11 cellular contexts compared by ENCODE assay signal in genomic region chr2:226904592-226904991, GRCh38.
DNase-seq lines count a peak whose midpoint lies in the region; ATAC-seq and TF ChIP-seq lines count a peak whose summit lies in the region.
"Had no signal": no experiment of that assay in that cellular context is flagged by ENCODE, and none has a peak within 500 bp of the region (broad histone marks: within the 10 kb centered on the region; RNA-seq: fewer than 3 reads in every experiment).

No MANE protein-coding gene starts in this region.

- H3K4me3 Mint-ChIP-seq in activated naive CD4-positive, alpha-beta T cell treated with anti-CD3 and anti-CD28 coated beads, Interleukin-2, amount 10 ng/mL, durations not matched to agents 7 days and 5 days = no peak overlapping the region
- H3K4me3 Mint-ChIP-seq in stimulated activated naive CD8-positive, alpha-beta T cell treated with anti-CD3 and anti-CD28 coated beads, Interleukin-15, amount 100 ng/mL, for 72 hours = no peak overlapping the region

- CTCF ChIA-PET in activated naive CD4-positive, alpha-beta T cell treated with anti-CD3 and anti-CD28 coated beads, Interleukin-2, amount 10 ng/mL, durations not matched to agents 7 days and 5 days (lab: Charles Lee) = no interaction called here
- CTCF ChIA-PET in RWPE1 (lab: Yijun Ruan, JAX) = no interaction called here

- no peak overlapping the region for H3K27ac ChIP-seq in RWPE1
- H3K27ac ChIP-seq: SJSA1 had no signal

- peak; percentile 50 for ATAC-seq in HG02571 (IDR thresholded peaks at IDR 0.05; ENCODE audit: unreplicated experiment)
- peak; percentile 36 for ATAC-seq in HG03457 (IDR thresholded peaks at IDR 0.05; ENCODE audit: unreplicated experiment)
- peak; percentile 90 for ATAC-seq in stimulated activated naive CD8-positive, alpha-beta T cell treated with anti-CD3 and anti-CD28 coated beads, Interleukin-15, amount 100 ng/mL, for 72 hours

- peak overlapping the region; percentile 39 for H3K27ac Mint-ChIP-seq in activated naive CD4-positive, alpha-beta T cell treated with anti-CD3 and anti-CD28 coated beads, Interleukin-2, amount 10 ng/mL, durations not matched to agents 7 days and 5 days
- H3K27ac Mint-ChIP-seq in stimulated activated naive CD8-positive, alpha-beta T cell treated with anti-CD3 and anti-CD28 coated beads, Interleukin-15, amount 100 ng/mL, for 72 hours = no peak overlapping the region

- no peak for TF ChIP-seq CTCF in RWPE1 (conservative IDR thresholded peaks at IDR 0.05; ENCODE audit: low read depth)

- DNase-seq in activated naive CD4-positive, alpha-beta T cell treated with anti-CD3 and anti-CD28 coated beads, Interleukin-2, amount 10 ng/mL, durations not matched to agents 7 days and 5 days = no peak
- no peak for DNase-seq in activated naive CD4-positive, alpha-beta T cell treated with anti-CD3 and anti-CD28 coated beads, Interleukin-2, amount 50 U/mL, for 16 hours
- DNase-seq in stimulated activated naive CD8-positive, alpha-beta T cell treated with anti-CD3 and anti-CD28 coated beads, Interleukin-15, amount 100 ng/mL, for 72 hours = peak; percentile 20 to 51
- DNase-seq in kidney tubule cell (ENCODE audit: low spot score) = no peak
- no peak for DNase-seq in RWPE1 (ENCODE audit: low spot score)
- DNase-seq in NCI-H2227 treated with DMSO at 0.1 percent for 48 hours (lab: John Stamatoyannopoulos, UW) = no peak
- DNase-seq: caudate nucleus, NCI-H187 treated with DMSO at 0.1 percent for 48 hours had no signal

- H3K27me3 Mint-ChIP-seq in activated naive CD4-positive, alpha-beta T cell treated with anti-CD3 and anti-CD28 coated beads, Interleukin-2, amount 10 ng/mL, durations not matched to agents 7 days and 5 days = no peaks in the 10 kb centered on the region
- no peaks in the 10 kb centered on the region for H3K27me3 Mint-ChIP-seq in stimulated activated naive CD8-positive, alpha-beta T cell treated with anti-CD3 and anti-CD28 coated beads, Interleukin-15, amount 100 ng/mL, for 72 hours

- H3K9me3 Mint-ChIP-seq in activated naive CD4-positive, alpha-beta T cell treated with anti-CD3 and anti-CD28 coated beads, Interleukin-2, amount 10 ng/mL, durations not matched to agents 7 days and 5 days = no peaks in the 10 kb centered on the region
- H3K9me3 Mint-ChIP-seq in stimulated activated naive CD8-positive, alpha-beta T cell treated with anti-CD3 and anti-CD28 coated beads, Interleukin-15, amount 100 ng/mL, for 72 hours = no peaks in the 10 kb centered on the region

- POLR2A ChIA-PET in RWPE1 (lab: Yijun Ruan, JAX; ENCODE audit: low non-redundant PET) = no interaction called here

- peaks cover 10% of the 10 kb centered on the region for H3K36me3 Mint-ChIP-seq in activated naive CD4-positive, alpha-beta T cell treated with anti-CD3 and anti-CD28 coated beads, Interleukin-2, amount 10 ng/mL, durations not matched to agents 7 days and 5 days

- peaks cover 28% of the 10 kb centered on the region for H3K4me1 Mint-ChIP-seq in activated naive CD4-positive, alpha-beta T cell treated with anti-CD3 and anti-CD28 coated beads, Interleukin-2, amount 10 ng/mL, durations not matched to agents 7 days and 5 days
- H3K4me1 Mint-ChIP-seq in stimulated activated naive CD8-positive, alpha-beta T cell treated with anti-CD3 and anti-CD28 coated beads, Interleukin-15, amount 100 ng/mL, for 72 hours = peaks cover 50% of the 10 kb centered on the region

Comparison
In these comparisons a context has a peak if more than half of its experiments do, and no peak if none do; other contexts are left out.
1. DNase-seq: peak in stimulated activated naive CD8-positive, alpha-beta T cell treated with anti-CD3 and anti-CD28 coated beads, Interleukin-15, amount 100 ng/mL, for 72 hours (2 of 2); none in activated naive CD4-positive, alpha-beta T cell treated with anti-CD3 and anti-CD28 coated beads, Interleukin-2, amount 10 ng/mL, durations not matched to agents 7 days and 5 days (single experiment), activated naive CD4-positive, alpha-beta T cell treated with anti-CD3 and anti-CD28 coated beads, Interleukin-2, amount 50 U/mL, for 16 hours (single experiment), kidney tubule cell (single experiment), RWPE1 (single experiment) and NCI-H2227 treated with DMSO at 0.1 percent for 48 hours (single experiment).
2. ATAC-seq: peak in every context shown above with its lines; median percentile 90 in stimulated activated naive CD8-positive, alpha-beta T cell treated with anti-CD3 and anti-CD28 coated beads, Interleukin-15, amount 100 ng/mL, for 72 hours; 50 in HG02571; 36 in HG03457.